In the genomic region with DNA sequence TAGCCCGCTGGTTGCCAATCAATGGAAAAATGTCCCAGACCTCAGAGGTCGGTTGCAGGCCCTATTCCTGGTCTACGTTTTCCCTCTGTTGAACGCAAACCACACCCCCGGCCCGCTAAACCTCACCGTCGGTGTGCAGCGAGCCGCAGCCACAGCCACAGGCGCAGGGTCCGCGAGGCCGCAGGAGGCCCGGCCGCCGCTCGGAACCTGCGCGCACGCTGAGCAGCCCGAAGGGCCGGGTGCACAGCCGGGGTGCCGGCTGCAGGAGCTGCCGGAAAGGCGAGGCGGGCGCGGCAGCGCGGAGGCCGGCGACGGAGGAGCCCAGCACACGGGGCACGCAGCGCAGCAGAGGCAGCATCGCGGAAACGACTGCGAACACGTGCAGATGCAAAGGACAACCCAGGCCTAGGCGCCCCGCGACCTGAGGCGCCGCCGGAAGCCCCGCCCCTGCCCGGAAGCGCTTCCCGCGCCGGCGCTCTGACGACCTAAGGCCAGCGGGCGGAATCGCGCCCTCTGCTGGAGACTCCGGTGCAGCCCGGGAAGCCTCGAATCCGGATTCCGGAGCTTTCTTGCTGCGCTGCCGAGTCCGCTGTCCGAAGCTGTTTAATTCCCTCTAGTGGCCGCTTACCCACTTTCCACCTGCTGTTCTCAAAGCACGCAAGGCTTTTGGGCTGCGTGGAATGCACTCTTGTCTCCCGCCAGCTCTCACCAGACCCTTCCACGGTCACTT, we compare ENCODE assay signal across 8 cellular contexts. TPM values are rescaled to one million over a fixed set of nuclear protein-coding genes. Genes with fewer than 3 reads are reported as not detected.
DNase-seq lines count a peak whose midpoint lies in the region; ATAC-seq and TF ChIP-seq lines count a peak whose summit lies in the region.

A gene with protein sequence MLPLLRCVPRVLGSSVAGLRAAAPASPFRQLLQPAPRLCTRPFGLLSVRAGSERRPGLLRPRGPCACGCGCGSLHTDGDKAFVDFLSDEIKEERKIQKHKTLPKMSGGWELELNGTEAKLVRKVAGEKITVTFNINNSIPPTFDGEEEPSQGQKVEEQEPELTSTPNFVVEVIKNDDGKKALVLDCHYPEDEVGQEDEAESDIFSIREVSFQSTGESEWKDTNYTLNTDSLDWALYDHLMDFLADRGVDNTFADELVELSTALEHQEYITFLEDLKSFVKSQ (minus strand): TSS at position 440 of the 730 bp plus-strand sequence. CDS start 82 bp downstream, at position 358.

- POLR2A ChIA-PET in activated B cell treated with CpG ODN at 0.5 μM for 24 hours (lab: Charles Lee) = interaction anchor here (0.6 to 2.5 kb wide), 13 partner anchors 10 to 203 kb away, joined by 3 to 39 read pairs (median 4); a partner anchor contains a TSS

- intact Hi-C loops in activated B cell treated with CpG ODN at 0.5 μM for 24 hours (cut with micrococcal nuclease) = loop anchor here (1.0 to 2.0 kb wide), 6 partner anchors 19 to 242 kb away; a partner anchor contains a TSS

- H3K4me1 Mint-ChIP-seq in activated B cell treated with CpG ODN at 0.5 μM for 24 hours = peaks cover 32% of the 10 kb centered on the region

- peaks cover 46% of the 10 kb centered on the region for H3K36me3 Mint-ChIP-seq in activated B cell treated with CpG ODN at 0.5 μM for 24 hours (ENCODE audit: low read depth)

- no peaks in the 10 kb centered on the region for H3K27me3 Mint-ChIP-seq in activated B cell treated with CpG ODN at 0.5 μM for 24 hours

- peak within 1 kb of the TSS; percentile 85 for H3K27ac ChIP-seq in caudate nucleus (ENCODE audit: low read depth, low read length)

- peak; percentile 92 for TF ChIP-seq CTCF in AG09309 (IDR thresholded peaks at IDR 0.05; ENCODE audit: control insufficient read depth, insufficient read depth, low read depth, low read length, missing control alignments)
- peak; percentile 96 for TF ChIP-seq CTCF in activated B cell treated with CpG ODN at 0.5 μM for 24 hours (IDR thresholded peaks at IDR 0.05)

- DNase-seq in AG09309 (ENCODE audit: low read depth) (peak; percentile 68), NCI-H345 (lab: John Stamatoyannopoulos, UW) (peak; percentile 85), activated B cell treated with CpG ODN at 0.5 μM for 24 hours (peak; percentile 95), caudate nucleus (lab: John Stamatoyannopoulos, UW) (peak in 60 of 61 donors; percentile 34 to 92 (median 80)), iris pigment epithelial cell (ENCODE audit: low read depth) (peak; percentile 92)
- peak; percentile 93 for DNase-seq in stimulated activated CD4-positive, alpha-beta T cell treated with anti-CD3 and anti-CD28 coated beads, Interleukin-12 subunit alpha, Interleukin-12 subunit beta, amount 100 ng/mL, for 4 hours

- peak within 1 kb of the TSS; percentile 83 for H3K4me3 Mint-ChIP-seq in activated B cell treated with CpG ODN at 0.5 μM for 24 hours

- ATAC-seq in GM18873 (IDR thresholded peaks at IDR 0.05; ENCODE audit: low FRiP score, unreplicated experiment) (peak; percentile 65), HG03139 (IDR thresholded peaks at IDR 0.05; ENCODE audit: unreplicated experiment) (peak; percentile 78), activated B cell treated with CpG ODN at 0.5 μM for 24 hours (ENCODE audit: low read depth) (peak; percentile 91)

- peak within 1 kb of the TSS; percentile 71 for H3K4me3 ChIP-seq in AG09309 (ENCODE audit: control insufficient read depth, low read depth, low read length)

- no peaks in the 10 kb centered on the region for H3K9me3 Mint-ChIP-seq in activated B cell treated with CpG ODN at 0.5 μM for 24 hours

- CTCF ChIA-PET in activated B cell treated with CpG ODN at 0.5 μM for 24 hours (lab: Charles Lee) = interaction anchor here (0.6 to 4.2 kb wide), 27 partner anchors 8 to 407 kb away, joined by 3 to 24 read pairs (median 4); a partner anchor contains a TSS

- H3K27ac Mint-ChIP-seq in activated B cell treated with CpG ODN at 0.5 μM for 24 hours = peak within 1 kb of the TSS; percentile 91

RNA-seq across cellular contexts. Expression of the gene that starts here (rescaled TPM):
- total RNA-seq in activated B cell treated with CpG ODN at 0.5 μM for 24 hours = 160 and 177 TPM in 2 replicates

Comparison
In these comparisons a context has a peak if more than half of its experiments do, and no peak if none do; other contexts are left out.
1. Peak in every context shown above with its lines: DNase-seq, ATAC-seq, H3K4me3 ChIP-seq and H3K27ac ChIP-seq.